In genomic region chr12:39575498-39575875, GRCh38 we compare ENCODE assay signal across 24 cellular contexts. TPM values are rescaled to one million over a fixed set of nuclear protein-coding genes. Genes with fewer than 3 reads are reported as not detected.
DNase-seq lines count a peak whose midpoint lies in the region; ATAC-seq and TF ChIP-seq lines count a peak whose summit lies in the region.
"Had no signal": no experiment of that assay in that cellular context is flagged by ENCODE, and none has a peak within 500 bp of the region (broad histone marks: within the 10 kb centered on the region; RNA-seq: fewer than 3 reads in every experiment).

No MANE protein-coding gene starts in this region.

- H3K4me3 Mint-ChIP-seq in GM23338: no peak overlapping the region
- no peak overlapping the region for H3K4me3 Mint-ChIP-seq in activated naive CD8-positive, alpha-beta T cell treated with anti-CD3 and anti-CD28 coated beads for 36 hours
- H3K4me3 Mint-ChIP-seq: CD4-positive, alpha-beta memory T cell had no signal

- intact Hi-C loops in heart left ventricle (cut with DNase I) (no loop called here), head of caudate nucleus (cut with DNase I) (no loop called here)

- H2AFZ ChIP-seq in ACC112 (ENCODE audit: low read length, unreplicated experiment): peak overlapping the region; percentile 19
- no peak overlapping the region for H2AFZ ChIP-seq in GM23338
- H2AFZ ChIP-seq: GM23248 had no signal

- no peaks in the 10 kb centered on the region for H4K20me1 ChIP-seq in GM23338 (replicated peaks; ENCODE audit: insufficient read depth)
- H4K20me1 ChIP-seq: BLaER1 treated with 17β-estradiol and CSF1 and Interleukin-3, amounts not matched to agents 10 nM and 100 nM had no signal

- H3K9me3 ChIP-seq in iPS-18a (ENCODE audit: control insufficient read depth, low read depth, low read length) (no peaks in the 10 kb centered on the region), heart left ventricle (no peaks in the 10 kb centered on the region)
- H3K9me3 ChIP-seq: BLaER1 treated with 17β-estradiol and CSF1 and Interleukin-3, amounts not matched to agents 10 nM and 100 nM; Caco-2; Peyer's patch; SJCRH30 had no signal

- no peaks in the 10 kb centered on the region for H3K9me2 ChIP-seq in GM23338 (ENCODE audit: insufficient read depth)

- H3K79me2 ChIP-seq in ACC112 (ENCODE audit: control insufficient read depth, insufficient read depth, low read length, unreplicated experiment): no peaks in the 10 kb centered on the region
- H3K79me2 ChIP-seq in GM23338 (replicated peaks; ENCODE audit: insufficient read depth): no peaks in the 10 kb centered on the region

- no peaks in the 10 kb centered on the region for H3F3A ChIP-seq in GM23338 (replicated peaks; ENCODE audit: low read depth)

- H3K4me2 ChIP-seq in GM23338: peak overlapping the region; percentile 41
- H3K4me2 ChIP-seq: BLaER1 treated with 17β-estradiol and CSF1 and Interleukin-3, amounts not matched to agents 10 nM and 100 nM had no signal

- no peaks in the 10 kb centered on the region for H3K36me3 ChIP-seq in ACC112 (ENCODE audit: insufficient read depth, low read length)
- H3K36me3 ChIP-seq in GM23338 (ENCODE audit: insufficient read depth): no peaks in the 10 kb centered on the region
- no peaks in the 10 kb centered on the region for H3K36me3 ChIP-seq in iPS-18a (ENCODE audit: control insufficient read depth, low read depth, low read length)
- H3K36me3 ChIP-seq in heart left ventricle: peaks cover 0 to 8% (median 0%) of the 10 kb centered on the region in 9 donors
- H3K36me3 ChIP-seq: BLaER1 treated with 17β-estradiol and CSF1 and Interleukin-3, amounts not matched to agents 10 nM and 100 nM; Peyer's patch; SJCRH30 had no signal

- ATAC-seq in GM23338: no peak
- ATAC-seq in heart left ventricle: no peak
- ATAC-seq: HCT116 had no signal

- TF ChIP-seq POLR2A in heart left ventricle (IDR thresholded peaks at IDR 0.05): no peak

- DNase-seq in GM23338 (ENCODE audit: low spot score) (peak; percentile 57), GOT3 (lab: John Stamatoyannopoulos, UW) (no peak), NCI-H1436 treated with DMSO at 0.1 percent for 48 hours (lab: John Stamatoyannopoulos, UW) (no peak), heart left ventricle (no peak), head of caudate nucleus (no peak)
- no peak for DNase-seq in activated naive CD8-positive, alpha-beta T cell treated with anti-CD3 and anti-CD28 coated beads for 36 hours
- DNase-seq: ACHN; Caco-2; CD4-positive, alpha-beta memory T cell; GM23248; Karpas-422; MV-4-11; NCI-H1694 treated with DMSO at 0.1 percent for 48 hours; NCI-H2081 treated with DMSO at 0.1 percent for 48 hours; NCI-H524 treated with DMSO at 0.1 percent for 48 hours; NCI-H82; Peyer's patch; SJCRH30 had no signal

- TF ChIP-seq CTCF in GM23338 (conservative IDR thresholded peaks at IDR 0.05; ENCODE audit: low read depth in 2 of 2): no peak
- no peak for TF ChIP-seq CTCF in heart left ventricle (IDR thresholded peaks at IDR 0.05)

- peaks cover 3% of the 10 kb centered on the region; the same call in 2 of the 3 replicates for H3K36me3 Mint-ChIP-seq in GM23338 (ENCODE audit: low read depth)
- peaks cover 31% of the 10 kb centered on the region for H3K36me3 Mint-ChIP-seq in activated naive CD8-positive, alpha-beta T cell treated with anti-CD3 and anti-CD28 coated beads for 36 hours

- peaks cover 1% of the 10 kb centered on the region for H3K27me3 Mint-ChIP-seq in GM23338 (ENCODE audit: insufficient read depth, low read depth, poor library complexity)
- no peaks in the 10 kb centered on the region for H3K27me3 Mint-ChIP-seq in activated naive CD8-positive, alpha-beta T cell treated with anti-CD3 and anti-CD28 coated beads for 36 hours
- H3K27me3 Mint-ChIP-seq: CD4-positive, alpha-beta memory T cell had no signal

- H3K27me3 ChIP-seq in ACC112 (ENCODE audit: insufficient read depth, low read length) (0 out of 2 replicates have a peak, but pooled peaks cover under 1% of the 10 kb centered on the region), GM23338 (ENCODE audit: insufficient read depth) (no peaks in the 10 kb centered on the region), iPS-18a (ENCODE audit: control insufficient read depth, insufficient read depth, low read length) (no peaks in the 10 kb centered on the region), heart left ventricle (no peaks in the 10 kb centered on the region)
- H3K27me3 ChIP-seq: BLaER1 treated with 17β-estradiol and CSF1 and Interleukin-3, amounts not matched to agents 10 nM and 100 nM; Peyer's patch; SJCRH30 had no signal

- H3K9ac ChIP-seq in iPS-18a (ENCODE audit: low read length): peak overlapping the region; percentile 31
- H3K9ac ChIP-seq: BLaER1 treated with 17β-estradiol and CSF1 and Interleukin-3, amounts not matched to agents 10 nM and 100 nM; GM23248 had no signal

- peaks cover 4% of the 10 kb centered on the region; the same call in 1 of the 3 replicates for H3K9me3 Mint-ChIP-seq in GM23338
- H3K9me3 Mint-ChIP-seq in activated naive CD8-positive, alpha-beta T cell treated with anti-CD3 and anti-CD28 coated beads for 36 hours: peaks cover 5% of the 10 kb centered on the region

- no peak overlapping the region for H3K4me3 ChIP-seq in ACC112 (ENCODE audit: low read depth, low read length)
- H3K4me3 ChIP-seq in GM23338: no peak overlapping the region
- peak overlapping the region; percentile 32 for H3K4me3 ChIP-seq in iPS-18a (ENCODE audit: low read length)
- H3K4me3 ChIP-seq in heart left ventricle: no peak overlapping the region
- H3K4me3 ChIP-seq: BLaER1 treated with 17β-estradiol and CSF1 and Interleukin-3, amounts not matched to agents 10 nM and 100 nM; GM23248; Peyer's patch; SJCRH30 had no signal

- WGBS in heart left ventricle, 4 donors: 47 to 55% (median 53%) methylated on average over 1 of the region's 1 CpG

- H3K4me1 ChIP-seq in ACC112 (ENCODE audit: control insufficient read depth, insufficient read depth, low read length, unreplicated experiment): peaks cover 9% of the 10 kb centered on the region
- H3K4me1 ChIP-seq in GM23338 (ENCODE audit: insufficient read depth): peaks cover 25% of the 10 kb centered on the region
- peaks cover 25% of the 10 kb centered on the region for H3K4me1 ChIP-seq in iPS-18a (ENCODE audit: control insufficient read depth, low read depth, low read length)
- no peaks in the 10 kb centered on the region for H3K4me1 ChIP-seq in heart left ventricle
- H3K4me1 ChIP-seq: BLaER1 treated with 17β-estradiol and CSF1 and Interleukin-3, amounts not matched to agents 10 nM and 100 nM; Caco-2; Peyer's patch; SJCRH30 had no signal

- peaks cover 19% of the 10 kb centered on the region for H3K4me1 Mint-ChIP-seq in GM23338
- H3K4me1 Mint-ChIP-seq in activated naive CD8-positive, alpha-beta T cell treated with anti-CD3 and anti-CD28 coated beads for 36 hours: peaks cover 16% of the 10 kb centered on the region

- H3K27ac Mint-ChIP-seq in GM23338: peak overlapping the region; percentile 52
- H3K27ac Mint-ChIP-seq in activated naive CD8-positive, alpha-beta T cell treated with anti-CD3 and anti-CD28 coated beads for 36 hours: peak overlapping the region; percentile 42

- H3K27ac ChIP-seq in ACC112 (ENCODE audit: low read depth, low read length): no peak overlapping the region
- peak overlapping the region; percentile 9; the same call in 1 of the 2 replicates for H3K27ac ChIP-seq in GM23338 (ENCODE audit: low read depth)
- peak overlapping the region; percentile 24 for H3K27ac ChIP-seq in iPS-18a (ENCODE audit: low read length)
- H3K27ac ChIP-seq in heart left ventricle: no peak overlapping the region
- H3K27ac ChIP-seq: BLaER1 treated with 17β-estradiol and CSF1 and Interleukin-3, amounts not matched to agents 10 nM and 100 nM; GM23248; Peyer's patch; SJCRH30 had no signal

TF ChIP-seq in GM23338, 12 proteins besides CTCF, POLR2A, EP300 and RAD21:
- TF ChIP-seq NANOG (IDR thresholded peaks at IDR 0.05; ENCODE audit: borderline replicate concordance) (peak; percentile 39; the same call in 1 of the 2 replicates), JUNB (IDR thresholded peaks at IDR 0.05; ENCODE audit: unreplicated experiment) (no peak), EZH2phosphoT487 (IDR thresholded peaks at IDR 0.05; ENCODE audit: unreplicated experiment) (no peak), ETS1 (IDR thresholded peaks at IDR 0.05) (no peak)

RNA-seq across cellular contexts. Expression of gene ABCD2, which starts 44.1 kb away (rescaled TPM):
- 0.04 TPM in 1 of 2 replicates, not detected in the other for total RNA-seq in GM23338 (2014; rRNA removed; shearing (Covaris generic))
- polyA plus RNA-seq in GM23338 (2016; fragmentation: Nextera tagmentation; extraction: Ambion mirVana) (not detected in 2 replicates), heart left ventricle (1 to 10 TPM in 1 of 2 donors, under 1 TPM in 1; 0.39 to 1.4 TPM)
- 1 to 10 TPM; 3.1 to 3.6 TPM for total RNA-seq in activated naive CD8-positive, alpha-beta T cell treated with anti-CD3 and anti-CD28 coated beads for 36 hours
- total RNA-seq in heart left ventricle: 1 to 10 TPM; 3.4 to 8.6 (median 6.7) TPM
- total RNA-seq: Caco-2, G401, M059J had no signal
- polyA plus RNA-seq: GM23248 had no signal

Comparison
In these comparisons a context has a peak if more than half of its experiments do, and no peak if none do; other contexts are left out.
1. H3K27ac ChIP-seq: peak in GM23338 (single experiment) and iPS-18a (single experiment); none in ACC112 (single experiment) and heart left ventricle (0 of 12).